ENCODE assay signal across 10 cellular contexts in the genomic region with DNA sequence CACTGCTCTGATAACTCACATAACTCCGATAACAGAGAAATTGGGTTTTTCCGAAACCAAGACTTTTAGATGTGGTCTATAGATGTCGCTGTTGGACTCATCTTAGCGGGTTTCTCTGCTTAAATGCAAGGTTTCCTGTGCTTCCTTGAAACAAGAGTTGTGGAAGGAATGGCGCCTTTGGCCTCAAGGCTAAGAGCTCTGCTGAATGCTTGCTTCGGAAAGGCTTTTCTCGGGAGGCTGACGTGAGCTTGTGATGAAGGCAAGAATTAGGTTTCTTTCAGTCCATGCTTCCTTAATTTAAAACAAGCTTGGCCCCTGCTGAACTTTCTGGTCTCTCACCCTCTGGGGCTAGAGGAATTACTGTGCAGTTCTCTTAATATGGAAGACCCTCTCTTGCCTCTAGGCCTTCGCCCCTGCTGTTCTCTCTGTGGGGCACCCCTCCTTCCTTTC.
DNase-seq lines count a peak whose midpoint lies in the region; ATAC-seq, FAIRE-seq and TF ChIP-seq lines count a peak whose summit lies in the region.
"Had no signal": no experiment of that assay in that cellular context is flagged by ENCODE, and none has a peak within 500 bp of the region (broad histone marks: within the 10 kb centered on the region; RNA-seq: fewer than 3 reads in every experiment).

No MANE protein-coding gene starts in this region.

- no peak for TF ChIP-seq EP300 in tibial nerve (IDR thresholded peaks at IDR 0.05)

- peak; percentile 98 for FAIRE-seq in islet of Langerhans (lab: Jason Lieb, UNC)

- no peaks in the 10 kb centered on the region for H3K27me3 ChIP-seq in tibial nerve
- H3K27me3 ChIP-seq: BLaER1 had no signal

- H3K4me1 Mint-ChIP-seq in brain, result no peaks in the 10 kb centered on the region
- H3K4me1 Mint-ChIP-seq: activated naive CD4-positive, alpha-beta T cell treated with anti-CD3 and anti-CD28 coated beads, Interleukin-2, amount 50 U/mL, for 24 hours had no signal

- no peak overlapping the region for H3K4me3 Mint-ChIP-seq in brain
- H3K4me3 Mint-ChIP-seq: activated naive CD4-positive, alpha-beta T cell treated with anti-CD3 and anti-CD28 coated beads, Interleukin-2, amount 50 U/mL, for 24 hours had no signal

- ATAC-seq in HG03280 (IDR thresholded peaks at IDR 0.05; ENCODE audit: unreplicated experiment) (peak; percentile 69), GM21367 (IDR thresholded peaks at IDR 0.05; ENCODE audit: unreplicated experiment) (no peak)

- H3K9me3 Mint-ChIP-seq in brain, result peaks cover 0 to 15% (median 10%) of the 10 kb centered on the region in 5 experiments
- H3K9me3 Mint-ChIP-seq: activated naive CD4-positive, alpha-beta T cell treated with anti-CD3 and anti-CD28 coated beads, Interleukin-2, amount 50 U/mL, for 24 hours had no signal

- H3K27ac Mint-ChIP-seq in brain, result no peak overlapping the region
- H3K27ac Mint-ChIP-seq: activated naive CD4-positive, alpha-beta T cell treated with anti-CD3 and anti-CD28 coated beads, Interleukin-2, amount 50 U/mL, for 24 hours had no signal

- no peaks in the 10 kb centered on the region for H3K36me3 ChIP-seq in tibial nerve
- H3K36me3 ChIP-seq: BLaER1 had no signal

- WGBS in tibial nerve, 2 donors, result 10 to 12% methylated on average over 9 of the region's 9 CpGs

- TF ChIP-seq CTCF in brain (conservative IDR thresholded peaks at IDR 0.05) (peak; percentile 74 to 76), tibial nerve (IDR thresholded peaks at IDR 0.05) (peak; percentile 39 to 54 (median 49))

- DNase-seq in NCI-H146 (lab: John Stamatoyannopoulos, UW) (peak; percentile 47), NCI-H146 treated with DMSO at 0.1 percent for 48 hours (lab: John Stamatoyannopoulos, UW; ENCODE audit: unreplicated experiment) (no peak), NCI-H510A (lab: John Stamatoyannopoulos, UW) (peak; percentile 29), tibial nerve (ENCODE audit: low spot score in 2 of 2) (peak in 1 of 2 donors; percentile 19)

- H3K27ac ChIP-seq in tibial nerve, result no peak overlapping the region
- H3K27ac ChIP-seq: BLaER1 had no signal

- peaks cover 14% of the 10 kb centered on the region for H3K27me3 Mint-ChIP-seq in brain

- no peak for TF ChIP-seq POLR2A in tibial nerve (IDR thresholded peaks at IDR 0.05)

- H3K4me3 ChIP-seq in tibial nerve, result no peak overlapping the region
- H3K4me3 ChIP-seq: BLaER1 had no signal

- peaks cover 0 to 11% (median 0%) of the 10 kb centered on the region in 4 donors for H3K9me3 ChIP-seq in tibial nerve

- H3K36me3 Mint-ChIP-seq in brain, result no peaks in the 10 kb centered on the region
- H3K36me3 Mint-ChIP-seq: activated naive CD4-positive, alpha-beta T cell treated with anti-CD3 and anti-CD28 coated beads, Interleukin-2, amount 50 U/mL, for 24 hours had no signal

- peaks cover 0 to 4% (median 0%) of the 10 kb centered on the region in 4 donors for H3K4me1 ChIP-seq in tibial nerve
- H3K4me1 ChIP-seq: BLaER1 had no signal
